1 cellular context compared by ENCODE assay signal in genomic region chr2:169584005-169584877, GRCh38.
TF ChIP-seq lines count a peak whose summit lies in the region.

PPIG (plus strand) TSS chr2:169584351; CDS start chr2:169604042, 19,691 bp downstream.

TF ChIP-seq in Ishikawa, 13 proteins besides CTCF, POLR2A, EP300 and RAD21 (continued from another document):
- TF ChIP-seq YY1 (IDR thresholded peaks at IDR 0.05; ENCODE audit: low read depth): peak; percentile 95
- TF ChIP-seq USF1 (IDR thresholded peaks at IDR 0.05): no peak
- peak; percentile 91 for TF ChIP-seq TAF1 (IDR thresholded peaks at IDR 0.05; ENCODE audit: low read depth)
- peak; percentile 44; the same call in 1 of the 2 replicates for TF ChIP-seq TCF12 (IDR thresholded peaks at IDR 0.05; ENCODE audit: low read depth)
- peak; percentile 9; the same call in 1 of the 2 replicates for TF ChIP-seq TEAD4 (IDR thresholded peaks at IDR 0.05)
